ENCODE assay signal across 17 cellular contexts in genomic region chr7:56081626-56082340, GRCh38. TPM values are rescaled to one million over a fixed set of nuclear protein-coding genes. Genes with fewer than 3 reads are reported as not detected.
"Had no signal": no experiment of that assay in that cellular context is flagged by ENCODE, and none has a peak within 500 bp of the region (broad histone marks: within the 10 kb centered on the region; RNA-seq: fewer than 3 reads in every experiment).

No MANE protein-coding gene starts in this region.

- H3K4me3 ChIP-seq: left lung, mucosa of descending colon, smooth muscle cell, uterus had no signal

- H3K4me1 ChIP-seq: left lung had no signal

- DNase-seq: activated CD4-positive, alpha-beta T cell treated with anti-CD3 and anti-CD28 coated beads, Interleukin-2, amount 50 U/mL, for 48 hours; activated effector memory CD4-positive, alpha-beta T cell treated with Interleukin-2 at 50 U/mL for 16 hours; amygdala; cerebellar nuclear complex; dermis blood vessel endothelial cell; left lung; mucosa of descending colon; naive thymus-derived CD4-positive, alpha-beta T cell; SK-N-SH; stimulated activated naive CD8-positive, alpha-beta T cell treated with anti-CD3 and anti-CD28 coated beads, Interleukin-15, amount 100 ng/mL, for 72 hours; T-cell; T1000; uterus had no signal

- ATAC-seq: activated naive CD4-positive, alpha-beta T cell treated with anti-CD3 and anti-CD28 coated beads, Interleukin-2, amount 50 U/mL, for 72 hours; left lung; mucosa of descending colon; naive thymus-derived CD4-positive, alpha-beta T cell; stimulated activated naive CD8-positive, alpha-beta T cell treated with anti-CD3 and anti-CD28 coated beads, Interleukin-15, amount 100 ng/mL, for 72 hours; T-cell had no signal

- FAIRE-seq: islet of Langerhans had no signal

- H3K27me3 ChIP-seq: left lung, neutrophil, uterus had no signal

- H3K36me3 ChIP-seq: uterus had no signal

- H3K4me2 ChIP-seq: SK-N-SH, smooth muscle cell had no signal

- H3K27ac ChIP-seq: left lung, neutrophil, uterus had no signal

- H3K9ac ChIP-seq: SK-N-SH had no signal

- H3K9me3 ChIP-seq: left lung, mucosa of descending colon, neutrophil, SK-N-SH, uterus had no signal

RNA-seq across cellular contexts. Expression of gene PHKG1, which starts 11.0 kb away (rescaled TPM):
- total RNA-seq: smooth muscle cell had no signal
